In genomic region chr4:3315566-3315965, GRCh38 we compare ENCODE assay signal across 18 cellular contexts. TPM values are rescaled to one million over a fixed set of nuclear protein-coding genes. Genes with fewer than 3 reads are reported as not detected.
A peak's percentile ranks its signal among the peaks of the same experiment; 100 is the strongest.
DNase-seq lines count a peak whose midpoint lies in the region; TF ChIP-seq lines count a peak whose summit lies in the region.
"Had no signal": no experiment of that assay in that cellular context is flagged by ENCODE, and none has a peak within 500 bp of the region (broad histone marks: within the 10 kb centered on the region; RNA-seq: fewer than 3 reads in every experiment).

No MANE protein-coding gene starts in this region.

- no peaks in the 10 kb centered on the region for H3K4me1 ChIP-seq in adrenal gland (replicated peaks in 1 of 2)
- H3K4me1 ChIP-seq: A549 had no signal

- H3K36me3 Mint-ChIP-seq in type B pancreatic cell: peaks cover 17% of the 10 kb centered on the region

- intact Hi-C loops in adrenal gland (cut with DNase I): no loop called here

- H3K9me3 ChIP-seq in adrenal gland (replicated peaks in 1 of 3): no peaks in the 10 kb centered on the region
- H3K9me3 ChIP-seq: A549 had no signal

- TF ChIP-seq CTCF in adrenal gland (IDR thresholded peaks at IDR 0.05) (no peak), type B pancreatic cell (conservative IDR thresholded peaks at IDR 0.05) (no peak)

- H3K27ac Mint-ChIP-seq in type B pancreatic cell: no peak overlapping the region

- H3K36me3 ChIP-seq in adrenal gland (replicated peaks in 1 of 2): peaks cover 0 to 9% of the 10 kb centered on the region in 2 donors

- peak; percentile 31 for DNase-seq in activated effector memory CD4-positive, alpha-beta T cell treated with anti-CD3 and anti-CD28 coated beads, Interleukin-2, amount 50 U/mL, for 16 hours
- DNase-seq in activated effector memory CD4-positive, alpha-beta T cell treated with Interleukin-2 at 50 U/mL for 16 hours: no peak
- DNase-seq in adrenal gland: peak in 4 of 7 donors; percentile 8 to 39 (median 12)
- DNase-seq in mesenteric fat pad (ENCODE audit: low spot score): peak; percentile 43
- DNase-seq in type B pancreatic cell (ENCODE audit: extremely low spot score, unreplicated experiment): peak; percentile 24
- no peak for DNase-seq in NOMO-1 treated with DMSO at 0.1 percent for 48 hours (lab: John Stamatoyannopoulos, UW; ENCODE audit: unreplicated experiment)
- no peak for DNase-seq in NCI-H526 treated with DMSO at 0.1 percent for 48 hours (lab: John Stamatoyannopoulos, UW)
- DNase-seq: C1 segment of cervical spinal cord, GDM1, KG1, NCI-H1436, NCI-H2029, NCI-H2171, NCI-H446, PC-3 had no signal

- H3K27ac ChIP-seq in adrenal gland: no peak overlapping the region
- H3K27ac ChIP-seq: A549, RWPE1 had no signal

- no peaks in the 10 kb centered on the region for H3K27me3 ChIP-seq in adrenal gland

- H3K4me1 Mint-ChIP-seq in type B pancreatic cell (ENCODE audit: unreplicated experiment): peaks cover 20% of the 10 kb centered on the region

- WGBS in adrenal gland, 4 donors: 88 to 95% (median 93%) methylated on average over 7 of the region's 7 CpGs

- no peak overlapping the region for H3K4me3 ChIP-seq in adrenal gland
- H3K4me3 ChIP-seq: A549, GM23338 had no signal

- no peak for TF ChIP-seq POLR2A in adrenal gland (IDR thresholded peaks at IDR 0.05)

- H3K9me3 Mint-ChIP-seq in type B pancreatic cell: no peaks in the 10 kb centered on the region
- H3K9me3 Mint-ChIP-seq: GM23338 had no signal

- no peaks in the 10 kb centered on the region for H3K27me3 Mint-ChIP-seq in type B pancreatic cell

- no peak overlapping the region for H3K4me3 Mint-ChIP-seq in type B pancreatic cell
- H3K4me3 Mint-ChIP-seq: GM23338 had no signal

RNA-seq across cellular contexts. Expression of gene RGS12, which starts 22.7 kb away (rescaled TPM):
- total RNA-seq in adrenal gland (10 to 100 TPM; 15.5 to 35.2 (median 21.9) TPM), mesenteric fat pad (26.3 TPM), type B pancreatic cell (ENCODE audit: low replicate concordance) (35.7 and 67.5 TPM in 2 replicates)
- polyA plus RNA-seq in adrenal gland: 10 to 100 TPM in 2 of 3 donors, 1 to 10 TPM in 1; 8.2 to 73.9 (median 33.8) TPM

Comparison
In these comparisons a context has a peak if more than half of its experiments do, and no peak if none do; other contexts are left out.
1. DNase-seq: peak in activated effector memory CD4-positive, alpha-beta T cell treated with anti-CD3 and anti-CD28 coated beads, Interleukin-2, amount 50 U/mL, for 16 hours (single experiment), adrenal gland (4 of 7), mesenteric fat pad (single experiment) and type B pancreatic cell (single experiment); none in activated effector memory CD4-positive, alpha-beta T cell treated with Interleukin-2 at 50 U/mL for 16 hours (single experiment), NOMO-1 treated with DMSO at 0.1 percent for 48 hours (single experiment) and NCI-H526 treated with DMSO at 0.1 percent for 48 hours (single experiment).